In the genomic region with DNA sequence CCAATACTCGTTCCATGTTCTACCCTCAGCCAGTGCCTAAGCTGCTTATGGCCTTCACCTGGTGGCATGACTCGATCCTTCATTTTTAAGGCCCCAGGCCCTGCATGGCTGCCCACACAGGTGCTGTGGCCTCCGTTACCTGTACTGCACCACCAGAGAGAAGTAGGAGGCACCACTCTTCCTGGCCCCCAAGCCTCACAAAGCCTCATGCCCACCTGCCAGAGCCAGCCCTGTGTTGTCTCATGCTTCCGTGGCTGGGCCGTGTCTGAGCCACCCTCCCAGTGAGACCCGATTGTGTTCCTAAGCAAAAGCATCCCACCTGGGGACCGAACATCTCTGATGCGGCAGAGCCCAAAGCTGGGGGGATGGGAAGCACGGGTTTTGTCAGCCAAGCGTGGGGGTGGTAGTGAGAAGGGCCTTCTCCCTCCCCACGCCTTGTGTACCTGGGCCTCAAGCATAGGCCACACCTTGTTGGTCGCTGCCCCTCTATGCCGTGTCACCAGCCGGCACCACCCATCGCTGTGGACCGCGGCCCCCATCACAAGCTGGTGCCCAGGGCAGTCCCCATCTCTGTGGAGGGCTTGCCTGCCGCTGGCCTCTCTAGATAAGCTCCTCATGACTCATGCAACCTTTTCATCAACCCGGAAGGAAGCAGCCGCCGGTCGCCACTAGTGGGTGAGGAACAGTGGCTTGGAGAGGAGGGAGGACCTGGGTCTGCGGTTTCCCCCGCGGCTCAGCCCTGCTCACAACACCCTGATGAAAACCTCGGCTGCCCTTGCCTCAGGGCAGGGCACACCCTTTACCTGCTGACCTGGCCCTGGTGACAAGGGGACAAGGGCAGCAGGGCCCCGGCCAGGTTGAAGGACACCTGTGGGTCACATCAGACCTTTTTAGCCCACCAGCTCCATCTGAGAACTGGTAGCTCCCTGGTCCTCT, we compare ENCODE assay signal across 8 cellular contexts. TPM values are rescaled to one million over a fixed set of nuclear protein-coding genes. Genes with fewer than 3 reads are reported as not detected.
DNase-seq lines count a peak whose midpoint lies in the region; ATAC-seq, FAIRE-seq and TF ChIP-seq lines count a peak whose summit lies in the region.

No MANE protein-coding gene starts in this region.

- no peak for TF ChIP-seq EP300 in A549 (IDR thresholded peaks at IDR 0.05)

- peak overlapping the region; percentile 96 for H3K27ac Mint-ChIP-seq in activated T-cell treated with anti-CD3 and anti-CD28 coated beads, Interleukin-2, amount 50 U/mL, for 72 hours

- no peaks in the 10 kb centered on the region for H3K27me3 Mint-ChIP-seq in activated T-cell treated with anti-CD3 and anti-CD28 coated beads, Interleukin-2, amount 50 U/mL, for 72 hours (ENCODE audit: low read depth)

- peaks cover 15 to 18% of the 10 kb centered on the region in 2 donors for H3K36me3 Mint-ChIP-seq in activated T-cell treated with anti-CD3 and anti-CD28 coated beads, Interleukin-2, amount 50 U/mL, for 72 hours (ENCODE audit: insufficient read depth in 2 of 2)

- TF ChIP-seq POLR2A in A549 (IDR thresholded peaks at IDR 0.05; ENCODE audit: low read length) (peak; percentile 54), Peyer's patch (IDR thresholded peaks at IDR 0.05) (peak; percentile 57 to 70), prostate gland (IDR thresholded peaks at IDR 0.05) (peak; percentile 32)

- peak; percentile 60 to 92 for DNase-seq in A549 (ENCODE audit: low read depth in 1 of 2, low spot score in 1 of 2)
- DNase-seq in Peyer's patch, result peak; percentile 89 to 97 (median 94)
- DNase-seq in activated T-cell treated with anti-CD3 and anti-CD28 coated beads, Interleukin-2, amount 50 U/mL, for 72 hours, result peak; percentile 93 to 95
- DNase-seq in foreskin keratinocyte, result peak in 1 of 2 donors; percentile 65
- peak; percentile 52 for DNase-seq in prostate gland (ENCODE audit: low spot score)
- peak; percentile 75 for DNase-seq in urothelium cell line (ENCODE audit: low spot score)

- CTCF ChIA-PET in A549 (lab: Yijun Ruan, JAX), result interaction anchor here (0.7 to 3.8 kb wide), 22 partner anchors 8 to 275 kb away, joined by 3 to 76 read pairs (median 4); a partner anchor contains a TSS

- WGBS in A549 (ENCODE audit: missing lambda C conversion rate), result 21% methylated on average over 15 of the region's 27 CpGs
- 58% methylated on average over 26 of the region's 27 CpGs for WGBS in prostate gland

- peaks cover 71% of the 10 kb centered on the region for H3K4me1 Mint-ChIP-seq in activated T-cell treated with anti-CD3 and anti-CD28 coated beads, Interleukin-2, amount 50 U/mL, for 72 hours (ENCODE audit: low read depth)

- H3K4me3 Mint-ChIP-seq in activated T-cell treated with anti-CD3 and anti-CD28 coated beads, Interleukin-2, amount 50 U/mL, for 72 hours, result peak overlapping the region; percentile 94 to 97

- no peaks in the 10 kb centered on the region for H3K27me3 ChIP-seq in Peyer's patch
- no peaks in the 10 kb centered on the region for H3K27me3 ChIP-seq in foreskin keratinocyte
- H3K27me3 ChIP-seq in prostate gland (replicated peaks; ENCODE audit: insufficient read depth), result no peaks in the 10 kb centered on the region

- H3K4me3 ChIP-seq in A549, result peak overlapping the region; percentile 37
- peak overlapping the region; percentile 26 to 95 (median 68) for H3K4me3 ChIP-seq in Peyer's patch
- H3K4me3 ChIP-seq in prostate gland, result peak overlapping the region in 1 of 2 donors; percentile 34

- peak overlapping the region; percentile 91 for H3K4me2 ChIP-seq in A549

- no peaks in the 10 kb centered on the region for H3K9me3 Mint-ChIP-seq in activated T-cell treated with anti-CD3 and anti-CD28 coated beads, Interleukin-2, amount 50 U/mL, for 72 hours

- no peak for TF ChIP-seq RAD21 in A549 (conservative IDR thresholded peaks at IDR 0.05 in 1 of 2, IDR thresholded peaks at IDR 0.05 in 1 of 2)

- H3K9me3 ChIP-seq in A549, result no peaks in the 10 kb centered on the region
- no peaks in the 10 kb centered on the region for H3K9me3 ChIP-seq in Peyer's patch
- no peaks in the 10 kb centered on the region for H3K9me3 ChIP-seq in prostate gland

- peak overlapping the region; percentile 96 to 98 for H3K27ac ChIP-seq in A549
- H3K27ac ChIP-seq in Peyer's patch, result peak overlapping the region; percentile 92 to 99 (median 97)
- H3K27ac ChIP-seq in foreskin keratinocyte, result no peak overlapping the region
- peak overlapping the region; percentile 52 to 93 for H3K27ac ChIP-seq in prostate gland

- intact Hi-C loops in prostate gland (cut with DNase I), result loop anchor here (10.0 kb wide), 1 partner anchor 111 kb away; no protein-coding TSS in a partner anchor

- peak; percentile 52 to 72 for ATAC-seq in A549
- ATAC-seq in GM18867 (IDR thresholded peaks at IDR 0.05; ENCODE audit: unreplicated experiment), result peak; percentile 32
- peak; percentile 34 for ATAC-seq in HG03108 (IDR thresholded peaks at IDR 0.05; ENCODE audit: unreplicated experiment)
- peak; percentile 62 to 66 for ATAC-seq in activated T-cell treated with anti-CD3 and anti-CD28 coated beads, Interleukin-2, amount 50 U/mL, for 72 hours (replicated peaks in 1 of 2)
- peak; percentile 38 for ATAC-seq in foreskin keratinocyte

- FAIRE-seq in A549 (lab: Jason Lieb, UNC) (no peak), urothelium cell line (lab: Jason Lieb, UNC) (peak; percentile 27)

- TF ChIP-seq CTCF in A549 (IDR thresholded peaks at IDR 0.05) (no peak), Peyer's patch (IDR thresholded peaks at IDR 0.05) (no peak), foreskin keratinocyte (conservative IDR thresholded peaks at IDR 0.05) (no peak), prostate gland (IDR thresholded peaks at IDR 0.05) (no peak)

- POLR2A ChIA-PET in A549 (lab: Yijun Ruan, JAX), result interaction anchor here (0.7 to 3.2 kb wide), 5 partner anchors 15 to 196 kb away, joined by 3 to 24 read pairs (median 4); a partner anchor contains a TSS

- H3K4me1 ChIP-seq in A549 (peaks cover 53% of the 10 kb centered on the region), Peyer's patch (peaks cover 0 to 62% (median 55%) of the 10 kb centered on the region in 4 donors), foreskin keratinocyte (peaks cover 17% of the 10 kb centered on the region), prostate gland (replicated peaks) (peaks cover 35% of the 10 kb centered on the region)

- no peaks in the 10 kb centered on the region for H3K36me3 ChIP-seq in Peyer's patch
- H3K36me3 ChIP-seq in prostate gland, result no peaks in the 10 kb centered on the region

RNA-seq across cellular contexts. Expression of a gene that starts 2.7 kb away (rescaled TPM):
- polyA plus RNA-seq in A549 (2011; rRNA removed) (9.2 and 20.0 TPM in 2 replicates), A549 (2017; fragmentation: RNase III; extraction: RNeasy Plus Mini Kit Qiagen cat#74134 plus additional on column Dnase treatment) (23.7 to 26.4 TPM (median 26.3 TPM) in 3 replicates), foreskin keratinocyte (41.6 and 53.0 TPM in 2 replicates)
- polyA plus RNA-seq in A549 (2012; cell fraction: cytosol; rRNA removed), result 20.3 and 33.9 TPM in 2 replicates
- 87.4 and 124 TPM in 2 replicates for polyA plus RNA-seq in A549 (2012; cell fraction: nucleus; rRNA removed)
- 24.9 and 34.2 TPM in 2 replicates for polyA minus RNA-seq in A549 (2011; rRNA and poly(A)+ RNA removed)
- total RNA-seq in Peyer's patch (100 to 1,000 TPM in 3 of 4 donors, 10 to 100 TPM in 1; 85.0 to 175 (median 154) TPM), foreskin keratinocyte (27.1 and 34.0 TPM in 2 replicates), prostate gland (10 to 100 TPM; 36.9 to 94.7 TPM)
- 10 to 100 TPM; 74.0 to 77.3 TPM for total RNA-seq in activated T-cell treated with anti-CD3 and anti-CD28 coated beads, Interleukin-2, amount 50 U/mL, for 72 hours

RNA-seq across cellular contexts. Expression of a gene that starts 5.4 kb away (rescaled TPM):
- polyA plus RNA-seq in A549 (2011; rRNA removed) (11.8 and 14.3 TPM in 2 replicates), A549 (2017; fragmentation: RNase III; extraction: RNeasy Plus Mini Kit Qiagen cat#74134 plus additional on column Dnase treatment) (5.2 to 5.8 TPM (median 5.6 TPM) in 3 replicates), foreskin keratinocyte (2.1 and 2.5 TPM in 2 replicates)
- polyA plus RNA-seq in A549 (2012; cell fraction: cytosol; rRNA removed), result 6.8 and 8.6 TPM in 2 replicates
- 7.9 and 8.2 TPM in 2 replicates for polyA plus RNA-seq in A549 (2012; cell fraction: nucleus; rRNA removed)
- 5.4 and 6.1 TPM in 2 replicates for polyA minus RNA-seq in A549 (2011; rRNA and poly(A)+ RNA removed)
- total RNA-seq in Peyer's patch (10 to 100 TPM in 1 of 4 donors, 1 to 10 TPM in 3; 4.2 to 10.1 (median 7.1) TPM), foreskin keratinocyte (1.8 and 2.6 TPM in 2 replicates), prostate gland (10 to 100 TPM; 18.4 to 18.6 TPM)
- total RNA-seq in activated T-cell treated with anti-CD3 and anti-CD28 coated beads, Interleukin-2, amount 50 U/mL, for 72 hours, result 1 to 10 TPM; 7.1 to 7.3 TPM

RNA-seq across cellular contexts. Expression of a gene that starts 7.7 kb away (rescaled TPM):
- 16.5 and 18.9 TPM in 2 replicates for polyA plus RNA-seq in A549 (2011; rRNA removed)
- 19.6 and 22.0 TPM in 2 replicates for polyA plus RNA-seq in A549 (2012; cell fraction: cytosol; rRNA removed)
- polyA plus RNA-seq in A549 (2012; cell fraction: nucleus; rRNA removed), result 52.7 and 56.8 TPM in 2 replicates
- polyA plus RNA-seq in A549 (2017; fragmentation: RNase III; extraction: RNeasy Plus Mini Kit Qiagen cat#74134 plus additional on column Dnase treatment), result 10.6 to 13.4 TPM (median 12.0 TPM) in 3 replicates
- polyA minus RNA-seq in A549 (2011; rRNA and poly(A)+ RNA removed), result 42.4 and 55.2 TPM in 2 replicates
- total RNA-seq in Peyer's patch, result 10 to 100 TPM; 27.8 to 89.1 (median 40.1) TPM
- total RNA-seq in activated T-cell treated with anti-CD3 and anti-CD28 coated beads, Interleukin-2, amount 50 U/mL, for 72 hours, result 10 to 100 TPM; 31.6 to 44.9 TPM
- 4.2 and 4.8 TPM in 2 replicates for total RNA-seq in foreskin keratinocyte
- 2.8 and 2.9 TPM in 2 replicates for polyA plus RNA-seq in foreskin keratinocyte
- total RNA-seq in prostate gland, result 10 to 100 TPM; 22.7 to 31.4 TPM

RNA-seq across cellular contexts. Expression of a gene that starts 21.0 kb away (rescaled TPM):
- polyA plus RNA-seq in A549 (2011; rRNA removed) (8.4 and 9.5 TPM in 2 replicates), A549 (2017; fragmentation: RNase III; extraction: RNeasy Plus Mini Kit Qiagen cat#74134 plus additional on column Dnase treatment) (15.8 to 17.7 TPM (median 15.9 TPM) in 3 replicates), foreskin keratinocyte (18.6 and 18.7 TPM in 2 replicates)
- 29.9 and 35.6 TPM in 2 replicates for polyA plus RNA-seq in A549 (2012; cell fraction: cytosol; rRNA removed)
- polyA plus RNA-seq in A549 (2012; cell fraction: nucleus; rRNA removed), result 89.6 and 119 TPM in 2 replicates
- polyA minus RNA-seq in A549 (2011; rRNA and poly(A)+ RNA removed), result 7.1 and 8.4 TPM in 2 replicates
- total RNA-seq in Peyer's patch (10 to 100 TPM; 48.3 to 96.4 (median 78.9) TPM), foreskin keratinocyte (18.2 and 18.4 TPM in 2 replicates), prostate gland (10 to 100 TPM; 25.5 to 68.4 TPM)
- 10 to 100 TPM; 36.9 to 43.7 TPM for total RNA-seq in activated T-cell treated with anti-CD3 and anti-CD28 coated beads, Interleukin-2, amount 50 U/mL, for 72 hours

RNA-seq across cellular contexts. Expression of a gene that starts 59.7 kb away (rescaled TPM):
- polyA plus RNA-seq in A549 (2011; rRNA removed) (0.65 and 1.3 TPM in 2 replicates), A549 (2017; fragmentation: RNase III; extraction: RNeasy Plus Mini Kit Qiagen cat#74134 plus additional on column Dnase treatment) (0.79 to 1.0 TPM (median 0.90 TPM) in 3 replicates), foreskin keratinocyte (0.03 and 0.07 TPM in 2 replicates)
- 1.2 and 1.6 TPM in 2 replicates for polyA plus RNA-seq in A549 (2012; cell fraction: cytosol; rRNA removed)
- 9.5 and 11.4 TPM in 2 replicates for polyA plus RNA-seq in A549 (2012; cell fraction: nucleus; rRNA removed)
- polyA minus RNA-seq in A549 (2011; rRNA and poly(A)+ RNA removed), result 0.70 and 1.1 TPM in 2 replicates
- total RNA-seq in Peyer's patch (100 to 1,000 TPM in 3 of 4 donors, 10 to 100 TPM in 1; 61.1 to 341 (median 261) TPM), foreskin keratinocyte (0.07 TPM in 1 of 2 replicates, not detected in the other), prostate gland (1 to 10 TPM; 3.3 to 4.6 TPM)
- 10 to 100 TPM; 48.2 to 50.7 TPM for total RNA-seq in activated T-cell treated with anti-CD3 and anti-CD28 coated beads, Interleukin-2, amount 50 U/mL, for 72 hours
